ENCODE assay signal across 20 cellular contexts in genomic region chr11:119701591-119702260, GRCh38. TPM values are rescaled to one million over a fixed set of nuclear protein-coding genes. Genes with fewer than 3 reads are reported as not detected.
DNase-seq lines count a peak whose midpoint lies in the region; ATAC-seq, FAIRE-seq and TF ChIP-seq lines count a peak whose summit lies in the region.
"Had no signal": no experiment of that assay in that cellular context is flagged by ENCODE, and none has a peak within 500 bp of the region (broad histone marks: within the 10 kb centered on the region; RNA-seq: fewer than 3 reads in every experiment).

No MANE protein-coding gene starts in this region.

- ATAC-seq in foreskin keratinocyte (no peak), HG02642 (IDR thresholded peaks at IDR 0.05; ENCODE audit: poor library complexity, unreplicated experiment) (no peak)
- ATAC-seq in naive thymus-derived CD4-positive, alpha-beta T cell: no peak
- ATAC-seq: T-cell had no signal

- H3K4me2 ChIP-seq in SK-N-SH: no peak overlapping the region
- H3K4me2 ChIP-seq: neural progenitor cell had no signal

- H3K4me1 ChIP-seq in HEK293 (ENCODE audit: control insufficient read depth, insufficient read depth, low read length) (no peaks in the 10 kb centered on the region), SK-N-SH (ENCODE audit: control insufficient read depth in 1 of 2, insufficient read depth in 2 of 2, low read depth in 1 of 2, low read length in 1 of 2) (peaks cover 4 to 89% of the 10 kb centered on the region in 2 experiments; a peak in 2 of 4 replicates), foreskin keratinocyte (peaks cover 47% of the 10 kb centered on the region), small intestine (ENCODE audit: control insufficient read depth in 2 of 2, insufficient read depth in 1 of 2, low read depth in 1 of 2, low read length in 1 of 2) (peaks cover 24 to 25% of the 10 kb centered on the region in 2 donors)
- no peaks in the 10 kb centered on the region for H3K4me1 ChIP-seq in naive thymus-derived CD4-positive, alpha-beta T cell (ENCODE audit: control insufficient read depth in 2 of 2, insufficient read depth in 2 of 2, low read length in 2 of 2)
- H3K4me1 ChIP-seq: ascending aorta had no signal

- TF ChIP-seq EP300 in SK-N-SH (IDR thresholded peaks at IDR 0.05; ENCODE audit: borderline replicate concordance in 1 of 2, low read depth in 1 of 2, low read length in 1 of 2): peak in 1 of 2 experiments; percentile 71; a peak in 2 of 4 replicates

- intact Hi-C loops in naive thymus-derived CD4-positive, alpha-beta T cell (cut with micrococcal nuclease): no loop called here

- TF ChIP-seq CTCF in HEK293 (tag by site-specific recombination; IDR thresholded peaks at IDR 0.05) (no peak), SK-N-SH (IDR thresholded peaks at IDR 0.05) (no peak), foreskin keratinocyte (conservative IDR thresholded peaks at IDR 0.05) (peak; percentile 4)

- H3K36me3 ChIP-seq in HEK293 (ENCODE audit: control insufficient read depth in 2 of 2, insufficient read depth in 1 of 2, low read length in 2 of 2): no peaks in the 10 kb centered on the region
- no peaks in the 10 kb centered on the region for H3K36me3 ChIP-seq in SK-N-SH (replicated peaks in 1 of 2; ENCODE audit: control insufficient read depth in 1 of 2, insufficient read depth in 2 of 2, low read length in 1 of 2)
- H3K36me3 ChIP-seq in small intestine (ENCODE audit: control insufficient read depth in 2 of 2, insufficient read depth in 2 of 2, low read length in 2 of 2): no peaks in the 10 kb centered on the region
- H3K36me3 ChIP-seq in naive thymus-derived CD4-positive, alpha-beta T cell (ENCODE audit: control insufficient read depth in 2 of 3, insufficient read depth in 3 of 3, low read length in 3 of 3): no peaks in the 10 kb centered on the region
- H3K36me3 ChIP-seq: ascending aorta; BLaER1 treated with 17β-estradiol and CSF1 and Interleukin-3, amounts not matched to agents 10 nM and 100 nM; lower lobe of right lung; neural progenitor cell; right atrium auricular region; upper lobe of left lung had no signal

- H3K27me3 Mint-ChIP-seq in naive thymus-derived CD4-positive, alpha-beta T cell: peaks cover 0 to 5% (median 0%) of the 10 kb centered on the region in 5 donors
- H3K27me3 Mint-ChIP-seq: dendritic cell treated with granulocyte-macrophage colony-stimulating factor and Interleukin-4, amounts not matched to agents 40 ng/mL and 50 ng/mL, for 4 days had no signal

- H3K27ac ChIP-seq in HEK293 (ENCODE audit: extremely low read depth, low read depth, low read length): no peak overlapping the region
- peak overlapping the region; percentile 30 to 96 for H3K27ac ChIP-seq in SK-N-SH (ENCODE audit: low read depth in 2 of 2, low read length in 1 of 2)
- H3K27ac ChIP-seq in foreskin keratinocyte: peak overlapping the region; percentile 98
- H3K27ac ChIP-seq in small intestine (ENCODE audit: low read depth in 1 of 2, low read length in 1 of 2): peak overlapping the region in 1 of 2 donors; percentile 56
- H3K27ac ChIP-seq in naive thymus-derived CD4-positive, alpha-beta T cell (ENCODE audit: low read depth, low read length): no peak overlapping the region
- H3K27ac ChIP-seq: ascending aorta; BLaER1 treated with 17β-estradiol and CSF1 and Interleukin-3, amounts not matched to agents 10 nM and 100 nM; lower lobe of right lung; neural progenitor cell; right atrium auricular region had no signal

- H3K9ac ChIP-seq in SK-N-SH: no peak overlapping the region
- H3K9ac ChIP-seq: neural progenitor cell had no signal

- H3K4me3 Mint-ChIP-seq in naive thymus-derived CD4-positive, alpha-beta T cell: no peak overlapping the region
- H3K4me3 Mint-ChIP-seq: dendritic cell treated with granulocyte-macrophage colony-stimulating factor and Interleukin-4, amounts not matched to agents 40 ng/mL and 50 ng/mL, for 4 days; neural progenitor cell; T-cell had no signal

- H3K4me1 Mint-ChIP-seq in naive thymus-derived CD4-positive, alpha-beta T cell: peaks cover 0 to 9% (median 0%) of the 10 kb centered on the region in 7 donors

- H3K4me3 ChIP-seq in HEK293 (ENCODE audit: low read depth, low read length) (no peak overlapping the region), SK-N-SH (ENCODE audit: low read depth in 2 of 2, low read length in 1 of 2) (no peak overlapping the region), small intestine (ENCODE audit: low read depth in 1 of 2, low read length in 2 of 2) (no peak overlapping the region)
- no peak overlapping the region for H3K4me3 ChIP-seq in naive thymus-derived CD4-positive, alpha-beta T cell (ENCODE audit: low read length)
- H3K4me3 ChIP-seq: ascending aorta; BLaER1 treated with 17β-estradiol and CSF1 and Interleukin-3, amounts not matched to agents 10 nM and 100 nM; lower lobe of right lung; neural progenitor cell; right atrium auricular region; upper lobe of left lung had no signal

- no peak overlapping the region for H2AFZ ChIP-seq in SK-N-SH (ENCODE audit: low read depth)
- H2AFZ ChIP-seq: neural progenitor cell had no signal

- H3K79me2 ChIP-seq in SK-N-SH (ENCODE audit: insufficient read depth): no peaks in the 10 kb centered on the region

- H3K27me3 ChIP-seq in SK-N-SH (ENCODE audit: insufficient read depth): no peaks in the 10 kb centered on the region
- H3K27me3 ChIP-seq in foreskin keratinocyte: no peaks in the 10 kb centered on the region
- H3K27me3 ChIP-seq in small intestine (ENCODE audit: control insufficient read depth in 2 of 2, insufficient read depth in 2 of 2, low read length in 2 of 2): no peaks in the 10 kb centered on the region
- no peaks in the 10 kb centered on the region for H3K27me3 ChIP-seq in naive thymus-derived CD4-positive, alpha-beta T cell (ENCODE audit: control insufficient read depth in 2 of 2, insufficient read depth in 2 of 2, low read length in 2 of 2)
- H3K27me3 ChIP-seq: ascending aorta; BLaER1 treated with 17β-estradiol and CSF1 and Interleukin-3, amounts not matched to agents 10 nM and 100 nM; neural progenitor cell; right atrium auricular region; upper lobe of left lung had no signal

- H4K20me1 ChIP-seq in SK-N-SH (ENCODE audit: insufficient read depth): 0 out of 2 replicates have a peak, but pooled peaks cover 5% of the 10 kb centered on the region

- CTCF ChIA-PET in HEK293 (lab: Yijun Ruan, JAX): interaction anchor here (0.6 to 1.5 kb wide), 3 partner anchors 11 to 26 kb away, joined by 3 read pairs; no protein-coding TSS in a partner anchor
- CTCF ChIA-PET in SK-N-SH (lab: Yijun Ruan, JAX): interaction anchor here (0.7 to 8.4 kb wide), 21 partner anchors 8 to 406 kb away, joined by 3 to 77 read pairs (median 4); partner anchors contain the start of gene NECTIN1
- CTCF ChIA-PET in naive thymus-derived CD4-positive, alpha-beta T cell (lab: Charles Lee): no interaction called here

- H3K27ac Mint-ChIP-seq in naive thymus-derived CD4-positive, alpha-beta T cell: no peak overlapping the region
- H3K27ac Mint-ChIP-seq: dendritic cell treated with granulocyte-macrophage colony-stimulating factor and Interleukin-4, amounts not matched to agents 40 ng/mL and 50 ng/mL, for 4 days; neural progenitor cell; T-cell had no signal

- H3K9me3 Mint-ChIP-seq in naive thymus-derived CD4-positive, alpha-beta T cell: no peaks in the 10 kb centered on the region
- H3K9me3 Mint-ChIP-seq: dendritic cell treated with granulocyte-macrophage colony-stimulating factor and Interleukin-4, amounts not matched to agents 40 ng/mL and 50 ng/mL, for 4 days; neural progenitor cell; T-cell had no signal

- WGBS in SK-N-SH (ENCODE audit: low lambda C conversion rate): 49% methylated on average over 10 of the region's 10 CpGs
- WGBS in small intestine, 3 donors: 22 to 63% (median 38%) methylated on average over 10 of the region's 10 CpGs

- FAIRE-seq in small intestine (lab: Jason Lieb, UNC): no peak

- peak; percentile 37 for TF ChIP-seq RAD21 in SK-N-SH (IDR thresholded peaks at IDR 0.05; ENCODE audit: low read length)

- no peaks in the 10 kb centered on the region for H3K36me3 Mint-ChIP-seq in naive thymus-derived CD4-positive, alpha-beta T cell
- H3K36me3 Mint-ChIP-seq: T-cell had no signal

- no peaks in the 10 kb centered on the region for H3F3A ChIP-seq in SK-N-SH (replicated peaks; ENCODE audit: insufficient read depth)

- POLR2A ChIA-PET in HEK293 (lab: Yijun Ruan, JAX): interaction anchor here (1.1 kb wide), 1 partner anchor 28 kb away, joined by 4 read pairs; the partner anchor contains the start of gene NECTIN1
- POLR2A ChIA-PET in SK-N-SH (lab: Yijun Ruan, JAX): interaction anchor here (1.1 to 2.2 kb wide), 4 partner anchors 10 to 30 kb away, joined by 3 to 10 read pairs (median 4); partner anchors contain the start of gene NECTIN1
- POLR2A ChIA-PET in naive thymus-derived CD4-positive, alpha-beta T cell (lab: Charles Lee): no interaction called here

- H3K9me2 ChIP-seq in SK-N-SH: no peaks in the 10 kb centered on the region

- DNase-seq in SK-N-SH: peak; percentile 88
- no peak for DNase-seq in foreskin keratinocyte
- peak; percentile 61 for DNase-seq in small intestine
- DNase-seq in SIG-M5 treated with dmso at 0.1 percent for 504 hours (lab: John Stamatoyannopoulos, UW; ENCODE audit: unreplicated experiment): no peak
- no peak for DNase-seq in naive thymus-derived CD4-positive, alpha-beta T cell
- DNase-seq: activated gamma-delta T cell treated with Interleukin-2 at 50 U/mL for 16 hours; DMS79; H7; lower lobe of right lung; NCI-H226; stimulated activated CD4-positive, alpha-beta T cell treated with anti-CD3 and anti-CD28 coated beads, Interleukin-2, amount 100 ng/mL, for 48 hours; T-cell; upper lobe of left lung had no signal

- H3K9me3 ChIP-seq in HEK293 (ENCODE audit: control insufficient read depth, insufficient read depth, low read depth, low read length) (no peaks in the 10 kb centered on the region), SK-N-SH (no peaks in the 10 kb centered on the region), small intestine (ENCODE audit: control insufficient read depth, low read depth) (no peaks in the 10 kb centered on the region)
- no peaks in the 10 kb centered on the region for H3K9me3 ChIP-seq in naive thymus-derived CD4-positive, alpha-beta T cell (ENCODE audit: control insufficient read depth in 2 of 3, low read length in 3 of 3)
- H3K9me3 ChIP-seq: ascending aorta; BLaER1 treated with 17β-estradiol and CSF1 and Interleukin-3, amounts not matched to agents 10 nM and 100 nM; lower lobe of right lung; right atrium auricular region; upper lobe of left lung had no signal

TF ChIP-seq in HEK293, 187 proteins besides CTCF, POLR2A, EP300 and RAD21 (continues in another document):
- TF ChIP-seq ZBTB21 (tag by site-specific recombination; IDR thresholded peaks at IDR 0.05): no peak

TF ChIP-seq in SK-N-SH, 30 proteins besides CTCF, POLR2A, EP300 and RAD21 (continues in another document):
- no peak for TF ChIP-seq SIN3A (IDR thresholded peaks at IDR 0.05; ENCODE audit: borderline replicate concordance, low read depth, low read length)

RNA-seq across cellular contexts. Expression of gene NECTIN1, which starts 27.3 kb away (rescaled TPM):
- polyA plus RNA-seq in SK-N-SH (2012; rRNA removed): 6.7 and 9.1 TPM in 2 replicates
- 3.9 and 7.4 TPM in 2 replicates for polyA plus RNA-seq in SK-N-SH (2012; cell fraction: cytosol; rRNA removed)
- 10.8 and 12.7 TPM in 2 replicates for polyA plus RNA-seq in SK-N-SH (2012; cell fraction: nucleus; rRNA removed)
- 45.0 and 49.6 TPM in 2 replicates for total RNA-seq in foreskin keratinocyte
- polyA plus RNA-seq in foreskin keratinocyte: 28.6 and 33.1 TPM in 2 replicates
- 10 to 100 TPM in 1 of 3 donors, 1 to 10 TPM in 2; 2.7 to 32.8 (median 3.6) TPM for polyA plus RNA-seq in small intestine
- total RNA-seq in naive thymus-derived CD4-positive, alpha-beta T cell: 1 to 10 TPM in 4 of 5 experiments, under 1 TPM in 1; 0.87 to 4.2 (median 2.4) TPM
- polyA plus RNA-seq in naive thymus-derived CD4-positive, alpha-beta T cell: 1 to 10 TPM in 1 of 2 donors, under 1 TPM in 1; 0.30 to 1.1 TPM

Comparison
In these comparisons a context has a peak if more than half of its experiments do, and no peak if none do; other contexts are left out.
1. H3K27ac ChIP-seq: peak in SK-N-SH (2 of 2) and foreskin keratinocyte (single experiment); none in HEK293 (single experiment) and naive thymus-derived CD4-positive, alpha-beta T cell (single experiment).
2. DNase-seq: peak in SK-N-SH (single experiment) and small intestine (single experiment); none in foreskin keratinocyte (0 of 2), SIG-M5 treated with dmso at 0.1 percent for 504 hours (single experiment) and naive thymus-derived CD4-positive, alpha-beta T cell (0 of 9).